20 cellular contexts compared by ENCODE assay signal in the genomic region with DNA sequence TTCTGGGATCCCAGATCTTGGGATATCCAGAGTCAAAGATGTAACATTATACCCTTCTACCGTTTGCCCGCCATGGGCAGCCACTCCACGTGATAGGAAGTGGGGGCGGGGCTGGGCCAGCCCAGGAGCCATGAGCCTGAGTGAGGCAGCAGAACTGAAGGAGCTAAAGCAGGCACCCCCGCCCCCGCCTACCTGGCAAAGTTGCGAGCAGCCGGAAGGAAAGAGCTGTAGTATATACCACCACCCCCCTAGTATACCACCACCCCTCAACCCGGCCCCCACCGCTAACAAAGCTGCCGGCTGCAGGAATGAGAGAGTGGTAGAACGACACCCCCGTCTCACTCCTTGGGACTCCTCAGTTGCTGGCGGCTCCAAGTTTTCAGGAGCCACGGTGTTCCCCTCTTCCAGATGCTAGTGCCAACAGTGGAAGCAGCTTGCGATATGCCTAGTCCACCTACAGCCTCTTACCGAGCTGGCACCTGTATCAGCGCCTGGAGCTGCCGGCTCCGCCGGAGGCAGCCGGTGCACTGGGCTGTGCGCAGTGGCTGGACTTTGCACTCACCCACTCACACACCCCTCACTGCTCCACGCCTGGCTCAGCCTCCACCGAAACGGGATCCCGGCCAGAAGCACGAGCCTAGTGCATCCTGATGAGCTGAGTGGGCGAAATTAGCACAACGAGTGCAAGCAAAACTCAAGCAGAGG.
"Had no signal": no experiment of that assay in that cellular context is flagged by ENCODE, and none has a peak within 500 bp of the region (broad histone marks: within the 10 kb centered on the region; RNA-seq: fewer than 3 reads in every experiment).

No MANE protein-coding gene starts in this region.

- ATAC-seq: effector memory CD8-positive, alpha-beta T cell; gastrocnemius medialis; left colon; left ventricle myocardium superior; natural killer cell treated with Interleukin-12 subunit alpha and Interleukin-12 subunit beta and Interleukin-15 and Interleukin-18, amount 100 ng/mL, for 72 hours had no signal

- H3K27me3 ChIP-seq: esophagus muscularis mucosa, gastrocnemius medialis, suprapubic skin, tibial artery, upper lobe of left lung, vagina had no signal

- H3K27ac ChIP-seq: epithelial cell of prostate, esophagus muscularis mucosa, gastrocnemius medialis, parathyroid adenoma, suprapubic skin, tibial artery, upper lobe of left lung, vagina had no signal

- DNase-seq: cortex of kidney; effector memory CD8-positive, alpha-beta T cell; gastrocnemius medialis; immature natural killer cell; left ventricle myocardium superior; mesenchymal stem cell; midbrain; small intestine; stimulated activated CD4-positive, alpha-beta T cell treated with anti-CD3 and anti-CD28 coated beads, Interleukin-12 subunit alpha, Interleukin-12 subunit beta, amount 100 ng/mL, for 4 hours; stimulated activated naive CD4-positive, alpha-beta T cell treated with Interleukin-2 at 50 U/mL for 16 hours; tibial artery had no signal

- H3K4me3 ChIP-seq: esophagus muscularis mucosa, gastrocnemius medialis, lung, suprapubic skin, tibial artery, upper lobe of left lung, vagina had no signal

- H3K9me3 ChIP-seq: esophagus muscularis mucosa, gastrocnemius medialis, suprapubic skin, tibial artery, upper lobe of left lung, vagina had no signal

- H3K4me1 ChIP-seq: esophagus muscularis mucosa, gastrocnemius medialis, parathyroid adenoma, suprapubic skin, tibial artery, upper lobe of left lung, vagina had no signal
